ENCODE assay signal across 20 cellular contexts in the genomic region with DNA sequence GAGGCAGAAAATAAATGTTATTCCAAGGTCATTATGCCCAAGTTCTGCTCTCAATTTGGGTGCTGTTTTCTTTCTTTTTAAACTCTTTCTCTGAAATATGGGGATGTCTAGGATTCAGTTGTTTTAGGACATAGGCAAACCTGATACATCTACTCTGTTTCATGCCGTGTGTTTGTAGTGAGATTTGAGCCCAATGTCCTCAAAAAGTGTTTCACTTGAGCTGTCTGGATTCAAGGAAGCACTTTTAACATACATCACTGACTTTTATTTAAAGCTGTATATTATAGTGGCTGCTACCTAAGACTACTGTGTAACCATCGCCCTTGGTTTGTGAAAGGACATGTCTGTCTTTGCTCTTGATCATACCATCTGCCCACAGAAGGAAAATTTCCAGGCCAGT.
"Had no signal": no experiment of that assay in that cellular context is flagged by ENCODE, and none has a peak within 500 bp of the region (broad histone marks: within the 10 kb centered on the region; RNA-seq: fewer than 3 reads in every experiment).

No MANE protein-coding gene starts in this region.

- H3K9ac ChIP-seq: SK-N-SH had no signal

- DNase-seq: IMR-90, Kasumi-1, KG1, MM.1S, NCI-H1436, NCI-H1930, NCI-H2081, NCI-H2107, NCI-H2171, NCI-H226, NCI-H510A, NCI-H524 treated with DMSO at 0.1 percent for 48 hours, NCI-H69, NCI-H774, SHP77, SK-N-SH, SW 1271 had no signal

- FAIRE-seq: HepG2 had no signal

- ATAC-seq: HepG2, Panc1 had no signal

- H3K4me2 ChIP-seq: SK-N-SH had no signal

- H3K27ac ChIP-seq: RWPE1 had no signal

- H3K9me3 ChIP-seq: SK-N-SH had no signal

- H3K9me2 ChIP-seq: SK-N-SH had no signal
